In the genomic region with DNA sequence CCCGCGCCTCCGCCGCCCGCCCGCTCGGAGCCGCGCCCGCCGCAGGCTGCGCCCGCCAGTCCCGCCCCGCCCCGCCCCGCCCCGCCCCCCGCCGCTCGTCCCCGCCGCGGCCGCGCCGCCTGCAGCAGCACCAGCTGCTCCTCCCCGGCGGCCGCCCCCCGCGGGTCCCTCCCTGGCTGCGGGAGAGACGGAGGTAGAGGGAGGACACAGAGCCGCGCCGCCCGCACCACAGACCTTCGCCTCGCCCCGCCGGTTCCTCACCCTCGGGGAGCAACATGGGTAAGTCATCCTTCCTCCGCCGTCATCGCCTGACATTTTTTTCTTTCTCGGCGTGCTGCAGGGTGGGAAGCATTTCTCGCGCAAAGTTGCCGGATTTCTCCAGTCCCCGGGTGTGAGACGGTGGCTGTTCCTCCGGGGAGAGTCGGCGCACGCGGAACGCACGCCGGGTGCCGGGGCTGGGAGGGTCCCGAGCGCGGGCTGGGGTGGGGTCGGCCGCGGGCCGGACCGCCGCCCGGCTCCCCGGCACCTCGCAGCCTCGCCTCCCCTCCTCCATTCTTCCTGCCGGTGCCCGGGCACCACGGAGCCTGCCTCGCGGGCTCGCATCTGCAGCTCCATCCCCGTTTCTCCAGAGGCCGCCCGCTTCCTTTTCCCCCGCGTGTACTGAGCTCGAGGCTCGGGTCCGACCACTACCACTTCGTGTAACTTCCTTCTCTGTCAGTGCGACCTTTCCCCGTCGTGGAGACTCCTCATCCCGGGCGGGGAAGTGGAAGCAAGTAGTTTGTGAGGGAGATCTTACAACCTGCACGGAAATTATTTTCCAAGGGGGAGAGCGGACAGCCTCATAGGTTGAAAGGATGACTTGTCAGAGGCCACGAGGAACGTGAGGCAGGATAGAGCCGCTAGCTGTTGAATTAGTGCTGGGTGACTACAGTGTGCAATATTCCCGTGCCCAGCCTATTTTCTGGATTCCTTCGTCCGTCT, we compare ENCODE assay signal across 8 cellular contexts. TPM values are rescaled to one million over a fixed set of nuclear protein-coding genes. Genes with fewer than 3 reads are reported as not detected.
DNase-seq lines count a peak whose midpoint lies in the region; ATAC-seq and TF ChIP-seq lines count a peak whose summit lies in the region.

A gene with protein sequence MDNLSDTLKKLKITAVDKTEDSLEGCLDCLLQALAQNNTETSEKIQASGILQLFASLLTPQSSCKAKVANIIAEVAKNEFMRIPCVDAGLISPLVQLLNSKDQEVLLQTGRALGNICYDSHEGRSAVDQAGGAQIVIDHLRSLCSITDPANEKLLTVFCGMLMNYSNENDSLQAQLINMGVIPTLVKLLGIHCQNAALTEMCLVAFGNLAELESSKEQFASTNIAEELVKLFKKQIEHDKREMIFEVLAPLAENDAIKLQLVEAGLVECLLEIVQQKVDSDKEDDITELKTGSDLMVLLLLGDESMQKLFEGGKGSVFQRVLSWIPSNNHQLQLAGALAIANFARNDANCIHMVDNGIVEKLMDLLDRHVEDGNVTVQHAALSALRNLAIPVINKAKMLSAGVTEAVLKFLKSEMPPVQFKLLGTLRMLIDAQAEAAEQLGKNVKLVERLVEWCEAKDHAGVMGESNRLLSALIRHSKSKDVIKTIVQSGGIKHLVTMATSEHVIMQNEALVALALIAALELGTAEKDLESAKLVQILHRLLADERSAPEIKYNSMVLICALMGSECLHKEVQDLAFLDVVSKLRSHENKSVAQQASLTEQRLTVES (plus strand): TSS at position 94 of the 981 bp plus-strand sequence. CDS start 182 bp downstream, at position 276.

- H3K27me3 Mint-ChIP-seq in activated CD4-positive, alpha-beta T cell treated with anti-CD3 and anti-CD28 coated beads for 36 hours = no peaks in the 10 kb centered on the region

- intact Hi-C loops in activated CD4-positive, alpha-beta T cell treated with anti-CD3 and anti-CD28 coated beads for 36 hours (cut with DNase I, micrococcal nuclease) = loop anchor here (1.0 to 10.0 kb wide), 18 partner anchors 27 to 1686 kb away; a partner anchor contains a TSS
- intact Hi-C loops in right lobe of liver (cut with DNase I) = no loop called here

- H3K9me3 Mint-ChIP-seq in activated CD4-positive, alpha-beta T cell treated with anti-CD3 and anti-CD28 coated beads for 36 hours (ENCODE audit: low read depth) = peaks cover 1% of the 10 kb centered on the region

- H3K27ac ChIP-seq in duodenal mucosa (ENCODE audit: low read depth, low read length) (peak within 1 kb of the TSS; percentile 97), right lobe of liver (peak within 1 kb of the TSS; percentile 93 to 97 (median 94))

- H3K4me3 ChIP-seq in duodenal mucosa (ENCODE audit: low read depth in 1 of 2, low read length in 2 of 2) (peak within 1 kb of the TSS; percentile 86 to 90), right lobe of liver (peak within 1 kb of the TSS; percentile 72 to 87 (median 80))

- DNase-seq in SIG-M5 treated with dmso at 0.1 percent for 504 hours (lab: John Stamatoyannopoulos, UW; ENCODE audit: unreplicated experiment) = peak; percentile 56
- DNase-seq in SIG-M5 (lab: John Stamatoyannopoulos, UW) = no peak
- DNase-seq in NCI-H2029 treated with DMSO at 0.1 percent for 48 hours (lab: John Stamatoyannopoulos, UW) = peak; percentile 40
- DNase-seq in activated CD4-positive, alpha-beta T cell treated with anti-CD3 and anti-CD28 coated beads for 36 hours = peak; percentile 59
- DNase-seq in right lobe of liver = peak; percentile 61 to 75 (median 62)
- DNase-seq in stimulated activated CD4-positive, alpha-beta T cell treated with anti-CD3 and anti-CD28 coated beads, TNF-alpha, amount 100 ng/mL, for 1 hour (ENCODE audit: low read depth in 3 of 3, low spot score in 1 of 3) = peak in 2 of 3 donors; percentile 7 to 30

- H3K9me3 ChIP-seq in duodenal mucosa (ENCODE audit: control insufficient read depth in 1 of 2, low read length in 2 of 2) (no peaks in the 10 kb centered on the region), right lobe of liver (no peaks in the 10 kb centered on the region)

- peak within 1 kb of the TSS; percentile 90 to 95 for H3K9ac ChIP-seq in duodenal mucosa (ENCODE audit: low read depth in 1 of 2, low read length in 2 of 2)

- peak within 1 kb of the TSS; percentile 91 for H3K4me3 Mint-ChIP-seq in activated CD4-positive, alpha-beta T cell treated with anti-CD3 and anti-CD28 coated beads for 36 hours

- TF ChIP-seq POLR2A in right lobe of liver (IDR thresholded peaks at IDR 0.05) = no peak

- peaks cover 17 to 18% of the 10 kb centered on the region in 2 donors for H3K4me1 ChIP-seq in duodenal mucosa (ENCODE audit: control insufficient read depth in 1 of 2, insufficient read depth in 2 of 2, low read length in 2 of 2)
- H3K4me1 ChIP-seq in right lobe of liver = peaks cover 0 to 20% (median 0%) of the 10 kb centered on the region in 4 donors

- H3K27me3 ChIP-seq in duodenal mucosa (ENCODE audit: control insufficient read depth in 1 of 2, insufficient read depth in 2 of 2, low read length in 2 of 2) (no peaks in the 10 kb centered on the region), right lobe of liver (no peaks in the 10 kb centered on the region)

- H3K36me3 ChIP-seq in duodenal mucosa (ENCODE audit: control insufficient read depth in 1 of 2, insufficient read depth in 2 of 2, low read length in 2 of 2) (no peaks in the 10 kb centered on the region), right lobe of liver (no peaks in the 10 kb centered on the region)

- peak; percentile 16 for ATAC-seq in HG02852 (IDR thresholded peaks at IDR 0.05; ENCODE audit: unreplicated experiment)
- ATAC-seq in activated CD4-positive, alpha-beta T cell treated with anti-CD3 and anti-CD28 coated beads for 36 hours = peak; percentile 47
- peak; percentile 12 to 22 (median 16) for ATAC-seq in right lobe of liver

- CTCF ChIA-PET in activated CD4-positive, alpha-beta T cell treated with anti-CD3 and anti-CD28 coated beads for 36 hours (lab: Charles Lee) = interaction anchor here (0.5 to 1.7 kb wide), 11 partner anchors 8 to 817 kb away, joined by 3 to 6 read pairs (median 3); a partner anchor contains a TSS

- peak within 1 kb of the TSS; percentile 95 for H3K27ac Mint-ChIP-seq in activated CD4-positive, alpha-beta T cell treated with anti-CD3 and anti-CD28 coated beads for 36 hours

- POLR2A ChIA-PET in activated CD4-positive, alpha-beta T cell treated with anti-CD3 and anti-CD28 coated beads for 36 hours (lab: Charles Lee) = interaction anchor here (0.5 to 1.1 kb wide), 4 partner anchors 45 to 1133 kb away, joined by 3 to 9 read pairs (median 4); a partner anchor contains a TSS

- WGBS in right lobe of liver (ENCODE audit: insufficient coverage, low coverage, low lambda C conversion rate, missing lambda C conversion rate) = 0% methylated on average over 22 of the region's 103 CpGs

- peaks cover 9% of the 10 kb centered on the region for H3K36me3 Mint-ChIP-seq in activated CD4-positive, alpha-beta T cell treated with anti-CD3 and anti-CD28 coated beads for 36 hours (ENCODE audit: low read depth)

- TF ChIP-seq CTCF in right lobe of liver (IDR thresholded peaks at IDR 0.05) = no peak

- peaks cover 49% of the 10 kb centered on the region for H3K4me1 Mint-ChIP-seq in activated CD4-positive, alpha-beta T cell treated with anti-CD3 and anti-CD28 coated beads for 36 hours

RNA-seq across cellular contexts. Expression of the gene that starts here (rescaled TPM):
- 10 to 100 TPM; 41.4 to 50.5 TPM for total RNA-seq in activated CD4-positive, alpha-beta T cell treated with anti-CD3 and anti-CD28 coated beads for 36 hours
- 10 to 100 TPM; 17.4 to 29.8 (median 20.9) TPM for total RNA-seq in right lobe of liver

Comparison
In these comparisons a context has a peak if more than half of its experiments do, and no peak if none do; other contexts are left out.
1. intact Hi-C loops: an anchor here in activated CD4-positive, alpha-beta T cell treated with anti-CD3 and anti-CD28 coated beads for 36 hours (1.0 to 10.0 kb wide); none called in right lobe of liver.